Comparison of ENCODE assay signal across 20 cellular contexts in the genomic region with DNA sequence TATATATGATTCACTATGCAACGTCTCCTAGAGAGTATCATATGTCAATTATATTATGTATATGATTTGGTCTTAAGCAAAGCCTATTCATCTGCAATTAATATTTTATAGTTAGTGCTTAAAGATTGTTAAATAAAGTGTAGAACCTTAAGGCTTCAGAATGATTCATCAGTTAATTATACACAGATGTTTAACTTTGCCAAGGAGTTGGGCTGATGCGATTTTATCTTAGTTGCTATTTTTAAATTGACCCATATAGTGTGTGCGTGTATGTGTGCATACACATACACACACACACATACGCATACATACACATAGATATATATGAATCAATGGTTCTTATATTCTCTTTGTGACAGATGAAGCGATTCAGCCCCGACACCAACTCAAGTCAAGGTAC.
DNase-seq lines count a peak whose midpoint lies in the region; FAIRE-seq and TF ChIP-seq lines count a peak whose summit lies in the region.
"Had no signal": no experiment of that assay in that cellular context is flagged by ENCODE, and none has a peak within 500 bp of the region (broad histone marks: within the 10 kb centered on the region; RNA-seq: fewer than 3 reads in every experiment).

No MANE protein-coding gene starts in this region.

- no peak for FAIRE-seq in GM19239 (lab: Jason Lieb, UNC)

- DNase-seq in ELR (ENCODE audit: low read depth): peak; percentile 10
- peak; percentile 46 for DNase-seq in RPMI7951 (ENCODE audit: low read depth)
- DNase-seq in fibroblast of the aortic adventitia (ENCODE audit: low read depth): peak; percentile 52
- no peak for DNase-seq in NCI-H2107 (lab: John Stamatoyannopoulos, UW)
- DNase-seq in GM19239 (ENCODE audit: insufficient read length, low spot score): no peak
- no peak for DNase-seq in mesenteric fat pad (ENCODE audit: low spot score)
- DNase-seq in GM20000 (ENCODE audit: low spot score): no peak
- DNase-seq: activated CD4-positive, alpha-beta memory T cell treated with anti-CD3 and anti-CD28 coated beads, Interleukin-2, amount 10 ng/mL, durations not matched to agents 7 days and 5 days; activated naive CD8-positive, alpha-beta T cell treated with anti-CD3 and anti-CD28 coated beads for 36 hours; cerebellar nuclear complex; DMS79 treated with DMSO at 0.1 percent for 48 hours; effector CD4-positive, alpha-beta T cell; islet precursor cell; NCI-H2029 treated with DMSO at 0.1 percent for 48 hours; NCI-H446; OCI-M1; Right ventricle myocardium superior; stimulated activated CD4-positive, alpha-beta T cell treated with anti-CD3 and anti-CD28 coated beads, Interleukin-15, amount 100 ng/mL, for 24 hours; stimulated activated naive CD8-positive, alpha-beta T cell treated with anti-CD3 and anti-CD28 coated beads, Interleukin-15, amount 100 ng/mL, for 72 hours; thyroid gland had no signal

- H3K4me3 ChIP-seq in fibroblast of the aortic adventitia (ENCODE audit: low read depth, low read length): no peak overlapping the region
- H3K4me3 ChIP-seq: thyroid gland had no signal

- TF ChIP-seq CTCF in fibroblast of the aortic adventitia (IDR thresholded peaks at IDR 0.05; ENCODE audit: insufficient read depth, low read length): no peak
- no peak for TF ChIP-seq CTCF in GM20000 (IDR thresholded peaks at IDR 0.05; ENCODE audit: extremely low read depth, missing control alignments)

Comparison
In these comparisons a context has a peak if more than half of its experiments do, and no peak if none do; other contexts are left out.
1. DNase-seq: peak in ELR (single experiment), RPMI7951 (single experiment) and fibroblast of the aortic adventitia (single experiment); none in NCI-H2107 (single experiment), GM19239 (single experiment), mesenteric fat pad (single experiment) and GM20000 (single experiment).